ENCODE assay signal across 17 cellular contexts in genomic region chr5:60916646-60917045, GRCh38.
"Had no signal": no experiment of that assay in that cellular context is flagged by ENCODE, and none has a peak within 500 bp of the region (broad histone marks: within the 10 kb centered on the region; RNA-seq: fewer than 3 reads in every experiment).

No MANE protein-coding gene starts in this region.

- ATAC-seq: activated CD4-positive, alpha-beta T cell treated with anti-CD3 and anti-CD28 coated beads for 36 hours; activated CD8-positive, alpha-beta T cell treated with anti-CD3 and anti-CD28 coated beads for 36 hours; activated naive CD4-positive, alpha-beta T cell treated with anti-CD3 and anti-CD28 coated beads, Interleukin-2, amount 50 U/mL, for 72 hours; body of pancreas; left ventricle myocardium superior; naive thymus-derived CD8-positive, alpha-beta T cell; stimulated activated memory B cell treated with anti-CD40 and anti-IgM and Interleukin-4, amounts not matched to agents 10 μg/mL and 1 μg/mL and 100 μg/mL, for 72 hours; T-helper 17 cell had no signal

- H3K9ac ChIP-seq: parathyroid adenoma had no signal

- H3K4me3 ChIP-seq: body of pancreas, hepatocyte had no signal

- H3K9me3 ChIP-seq: body of pancreas had no signal

- H3K79me2 ChIP-seq: hepatocyte, parathyroid adenoma had no signal

- H2AFZ ChIP-seq: hepatocyte, parathyroid adenoma had no signal

- H3K27me3 ChIP-seq: body of pancreas, hepatocyte had no signal

- H3K4me1 ChIP-seq: body of pancreas, parathyroid adenoma had no signal

- H3K27ac ChIP-seq: body of pancreas, hepatocyte, parathyroid adenoma had no signal

- H3K4me2 ChIP-seq: hepatocyte had no signal

- DNase-seq: activated CD4-positive, alpha-beta T cell treated with anti-CD3 and anti-CD28 coated beads for 36 hours; activated CD8-positive, alpha-beta T cell treated with anti-CD3 and anti-CD28 coated beads for 36 hours; activated effector memory CD4-positive, alpha-beta T cell treated with anti-CD3 and anti-CD28 coated beads, Interleukin-2, amount 50 U/mL, for 16 hours; activated T-cell treated with anti-CD3 and anti-CD28 coated beads, Interleukin-2, amount 50 U/mL, for 48 hours; amygdala; body of pancreas; effector memory CD4-positive, alpha-beta T cell; kidney glomerular epithelial cell; left ventricle myocardium superior; mesenchymal stem cell; naive thymus-derived CD8-positive, alpha-beta T cell; stimulated activated CD4-positive, alpha-beta T cell treated with anti-CD3 and anti-CD28 coated beads, Interleukin-2, amount 100 ng/mL, for 48 hours; T-helper 17 cell had no signal
